8 cellular contexts compared by ENCODE assay signal in genomic region chr17:75785016-75785769, GRCh38. TPM values are rescaled to one million over a fixed set of nuclear protein-coding genes. Genes with fewer than 3 reads are reported as not detected.
DNase-seq lines count a peak whose midpoint lies in the region; ATAC-seq and TF ChIP-seq lines count a peak whose summit lies in the region.

No MANE protein-coding gene starts in this region.

- peak overlapping the region; percentile 99 for H3K27ac ChIP-seq in duodenal mucosa (ENCODE audit: low read depth, low read length)
- H3K27ac ChIP-seq in lung (ENCODE audit: low read depth in 1 of 2, low read length in 1 of 2) = peak overlapping the region; percentile 91 to 93

- peak; percentile 91 for TF ChIP-seq POLR2A in GM18526 (IDR thresholded peaks at IDR 0.05; ENCODE audit: extremely low read depth, insufficient read length)

- H3K9me3 ChIP-seq in duodenal mucosa (ENCODE audit: control insufficient read depth in 1 of 2, low read length in 2 of 2) (no peaks in the 10 kb centered on the region), lung (ENCODE audit: control insufficient read depth in 2 of 2, insufficient read depth in 1 of 2, low read length in 1 of 2) (no peaks in the 10 kb centered on the region)

- H3K4me1 ChIP-seq in duodenal mucosa (ENCODE audit: control insufficient read depth in 1 of 2, insufficient read depth in 2 of 2, low read length in 2 of 2) = peaks cover 26 to 35% of the 10 kb centered on the region in 2 donors
- H3K4me1 ChIP-seq in lung (ENCODE audit: control insufficient read depth in 2 of 2, insufficient read depth in 2 of 2, low read length in 2 of 2) = peaks cover 5 to 8% of the 10 kb centered on the region in 2 donors

- ATAC-seq in HG03066 (IDR thresholded peaks at IDR 0.05; ENCODE audit: low read depth, unreplicated experiment) = peak; percentile 50
- ATAC-seq in lung (ENCODE audit: insufficient read depth, low FRiP score) = peak; percentile 87

- peak overlapping the region; percentile 88 to 98 for H3K9ac ChIP-seq in duodenal mucosa (ENCODE audit: low read depth in 1 of 2, low read length in 2 of 2)

- peak; percentile 94 for DNase-seq in AG08395 (ENCODE audit: low spot score)
- peak; percentile 83 for DNase-seq in NCI-H226
- DNase-seq in activated CD4-positive, alpha-beta T cell treated with anti-CD3 and anti-CD28 coated beads for 24 hours (ENCODE audit: low read depth in 2 of 2) = peak; percentile 78 to 82
- peak; percentile 92 for DNase-seq in lung (ENCODE audit: low spot score)
- peak in 2 of 3 donors; percentile 71 to 79 for DNase-seq in stimulated activated CD4-positive, alpha-beta T cell treated with anti-CD3 and anti-CD28 coated beads, TNF-alpha, amount 100 ng/mL, for 1 hour (ENCODE audit: low read depth in 3 of 3, low spot score in 1 of 3)

- 7 to 17% methylated on average over 29 to 42 of the region's 42 CpGs for WGBS in lung, 2 donors

- H3K27me3 ChIP-seq in duodenal mucosa (ENCODE audit: control insufficient read depth in 1 of 2, insufficient read depth in 2 of 2, low read length in 2 of 2) = no peaks in the 10 kb centered on the region
- H3K27me3 ChIP-seq in lung (ENCODE audit: control insufficient read depth, insufficient read depth) = no peaks in the 10 kb centered on the region

- no peak for TF ChIP-seq CTCF in lung (IDR thresholded peaks at IDR 0.05; ENCODE audit: control extremely low read depth, extremely low read depth)

- no peaks in the 10 kb centered on the region for H3K36me3 ChIP-seq in duodenal mucosa (ENCODE audit: control insufficient read depth in 1 of 2, insufficient read depth in 2 of 2, low read length in 2 of 2)
- H3K36me3 ChIP-seq in lung (ENCODE audit: control insufficient read depth in 2 of 2, insufficient read depth in 2 of 2, low read length in 2 of 2) = no peaks in the 10 kb centered on the region

- H3K4me3 ChIP-seq in duodenal mucosa (ENCODE audit: low read depth in 1 of 2, low read length in 2 of 2) = peak overlapping the region; percentile 74
- peak overlapping the region; percentile 56 for H3K4me3 ChIP-seq in lung

RNA-seq across cellular contexts. Expression of gene UNK, which starts 0.6 kb away (rescaled TPM):
- 10 to 100 TPM; 32.8 to 72.4 TPM for total RNA-seq in lung
- 10 to 100 TPM; 15.5 to 18.7 TPM for polyA plus RNA-seq in lung

RNA-seq across cellular contexts. Expression of gene GALK1, which starts 20.2 kb away (rescaled TPM):
- 10 to 100 TPM; 23.0 to 52.9 TPM for total RNA-seq in lung
- polyA plus RNA-seq in lung = 10 to 100 TPM; 35.2 to 70.5 TPM

RNA-seq across cellular contexts. Expression of gene UNC13D, which starts 59.0 kb away (rescaled TPM):
- 100 to 1,000 TPM in 1 of 2 donors, 10 to 100 TPM in 1; 56.6 to 110 TPM for total RNA-seq in lung
- 10 to 100 TPM; 61.2 to 85.2 TPM for polyA plus RNA-seq in lung

Comparison
In these comparisons a context has a peak if more than half of its experiments do, and no peak if none do; other contexts are left out.
1. Peak in every context shown above with its lines: DNase-seq, ATAC-seq, H3K4me3 ChIP-seq and H3K27ac ChIP-seq.